Comparison of ENCODE assay signal across 28 cellular contexts in the genomic region with DNA sequence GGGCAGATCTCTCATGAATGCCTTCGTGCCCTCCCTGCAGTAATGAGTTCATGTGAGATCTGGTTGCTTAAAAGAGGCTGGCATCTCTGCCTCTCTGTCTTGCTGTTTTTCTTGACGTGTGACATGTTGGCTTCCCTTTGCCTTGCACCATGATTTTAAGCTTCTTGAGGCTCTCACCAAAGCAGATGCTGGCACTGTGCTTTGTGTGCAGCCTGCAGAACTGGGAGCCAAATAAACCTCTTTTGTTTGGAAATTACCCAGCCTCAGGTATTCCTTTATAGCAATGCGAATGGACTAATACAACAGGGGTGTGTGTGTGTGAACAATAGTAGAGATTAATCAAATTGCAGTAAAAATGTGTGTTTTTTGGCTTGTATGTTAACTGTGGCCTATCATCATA.
"Had no signal": no experiment of that assay in that cellular context is flagged by ENCODE, and none has a peak within 500 bp of the region (broad histone marks: within the 10 kb centered on the region; RNA-seq: fewer than 3 reads in every experiment).

No MANE protein-coding gene starts in this region.

- H3K27ac ChIP-seq: colonic mucosa, coronary artery, dorsolateral prefrontal cortex, epithelial cell of prostate, esophagus muscularis mucosa, esophagus squamous epithelium, foreskin keratinocyte, gastrocnemius medialis, gastroesophageal sphincter, heart left ventricle, heart right ventricle had no signal

- H3K27me3 Mint-ChIP-seq: dendritic cell treated with granulocyte-macrophage colony-stimulating factor and Interleukin-4, amounts not matched to agents 40 ng/mL and 50 ng/mL, for 4 days; effector memory CD8-positive, alpha-beta T cell had no signal

- H3K27me3 ChIP-seq: colonic mucosa, dorsolateral prefrontal cortex, esophagus muscularis mucosa, esophagus squamous epithelium, foreskin keratinocyte, gastrocnemius medialis, gastroesophageal sphincter, heart left ventricle, heart right ventricle had no signal

- H3K4me3 Mint-ChIP-seq: dendritic cell treated with granulocyte-macrophage colony-stimulating factor and Interleukin-4, amounts not matched to agents 40 ng/mL and 50 ng/mL, for 4 days; effector memory CD8-positive, alpha-beta T cell; endodermal cell had no signal

- H3K9me3 ChIP-seq: colonic mucosa, esophagus muscularis mucosa, esophagus squamous epithelium, gastrocnemius medialis, gastroesophageal sphincter, heart left ventricle, heart right ventricle had no signal

- H3K4me1 Mint-ChIP-seq: endodermal cell had no signal

- H3K4me1 ChIP-seq: colonic mucosa, esophagus muscularis mucosa, esophagus squamous epithelium, foreskin keratinocyte, gastrocnemius medialis, heart right ventricle had no signal

- ATAC-seq: effector memory CD8-positive, alpha-beta T cell; esophagus mucosa; foreskin keratinocyte; gastrocnemius medialis; gastroesophageal sphincter; heart left ventricle; heart right ventricle had no signal

- H3K27ac Mint-ChIP-seq: dendritic cell treated with granulocyte-macrophage colony-stimulating factor and Interleukin-4, amounts not matched to agents 40 ng/mL and 50 ng/mL, for 4 days; endodermal cell had no signal

- H3K9me3 Mint-ChIP-seq: dendritic cell treated with granulocyte-macrophage colony-stimulating factor and Interleukin-4, amounts not matched to agents 40 ng/mL and 50 ng/mL, for 4 days; effector memory CD8-positive, alpha-beta T cell had no signal

- H3K4me3 ChIP-seq: colonic mucosa, coronary artery, dorsolateral prefrontal cortex, esophagus muscularis mucosa, esophagus squamous epithelium, gastrocnemius medialis, gastroesophageal sphincter, heart left ventricle, heart right ventricle had no signal

- DNase-seq: colonic mucosa; cortex of kidney; dermis blood vessel endothelial cell; dorsolateral prefrontal cortex; effector CD4-positive, alpha-beta T cell; effector CD8-positive, alpha-beta T cell; effector memory CD4-positive, alpha-beta T cell; effector memory CD8-positive, alpha-beta T cell; endodermal cell; erythroblast; esophagus squamous epithelium; foreskin fibroblast; foreskin keratinocyte; foreskin melanocyte; gastrocnemius medialis; head of caudate nucleus; heart left ventricle; heart right ventricle had no signal

- FAIRE-seq: colon, endometrium, endothelial cell of umbilical vein, frontal cortex had no signal

- H3K36me3 ChIP-seq: colonic mucosa had no signal
